Comparison of ENCODE assay signal across 11 cellular contexts in genomic region chr2:149648282-149649030, GRCh38.
DNase-seq lines count a peak whose midpoint lies in the region; ATAC-seq and TF ChIP-seq lines count a peak whose summit lies in the region.
"Had no signal": no experiment of that assay in that cellular context is flagged by ENCODE, and none has a peak within 500 bp of the region (broad histone marks: within the 10 kb centered on the region; RNA-seq: fewer than 3 reads in every experiment).

No MANE protein-coding gene starts in this region.

- intact Hi-C loops in Panc1 (cut with micrococcal nuclease; ENCODE audit: unreplicated experiment) = no loop called here

- H3K27me3 ChIP-seq in BE2C (no peaks in the 10 kb centered on the region), Panc1 (ENCODE audit: control insufficient read depth, insufficient read depth, low read length) (no peaks in the 10 kb centered on the region)

- H3K9me3 ChIP-seq in BE2C = no peaks in the 10 kb centered on the region
- H3K9me3 ChIP-seq in Panc1 (ENCODE audit: control insufficient read depth, insufficient read depth, low read depth, low read length) = no peaks in the 10 kb centered on the region

- ATAC-seq in Panc1 (0 out of 2 replicates have a peak, but pooled peaks have one; percentile 48), esophagus mucosa (peak; percentile 52), GM21423 (IDR thresholded peaks at IDR 0.05; ENCODE audit: unreplicated experiment) (no peak)
- no peak for ATAC-seq in activated CD4-positive, CD25-positive, alpha-beta regulatory T cell treated with anti-CD3 and anti-CD28 coated beads, Interleukin-2, amount 50 U/mL, for 24 hours

- peak; percentile 29 for DNase-seq in BE2C
- peak; percentile 33 for DNase-seq in Panc1 (ENCODE audit: low read depth, low spot score)
- DNase-seq in myocyte (ENCODE audit: low read depth) = peak; percentile 100
- DNase-seq in stimulated activated CD4-positive, alpha-beta T cell treated with anti-CD3 and anti-CD28 coated beads, Interleukin-2, amount 100 ng/mL, for 48 hours = no peak
- DNase-seq in occipital lobe (lab: John Stamatoyannopoulos, UW) = no peak
- DNase-seq: activated T-cell treated with anti-CD3 and anti-CD28 coated beads, Interleukin-2, amount 50 U/mL, for 48 hours; DMS79; RPMI8226 had no signal

- TF ChIP-seq CTCF in BE2C (IDR thresholded peaks at IDR 0.05; ENCODE audit: low read depth, low read length) (no peak), Panc1 (IDR thresholded peaks at IDR 0.05) (no peak)

- H3K4me3 ChIP-seq in BE2C (ENCODE audit: low read depth, low read length) (no peak overlapping the region), Panc1 (ENCODE audit: low read depth in 2 of 2, low read length in 2 of 2) (no peak overlapping the region)

- in situ Hi-C loops in Panc1 (cut with HindIII; ENCODE audit: low pct_unique_long_range_greater_than_20kb, low sequenced_read_pairs) = no loop called here

- no peak overlapping the region; the same call in 1 of the 2 replicates for H3K27ac ChIP-seq in Panc1 (ENCODE audit: low read length)

- POLR2A ChIA-PET in Panc1 (lab: Charles Lee) = no interaction called here

- CTCF ChIA-PET in Panc1 (lab: Charles Lee) = no interaction called here

- no TSS peak for BruUV-seq in Panc1 (replicated peaks; lab: Mats Ljungman, UMichigan)

- H3K4me1 ChIP-seq in BE2C (no peaks in the 10 kb centered on the region), Panc1 (ENCODE audit: control insufficient read depth, insufficient read depth, low read length) (peaks cover 12% of the 10 kb centered on the region; the same call in 1 of the 2 replicates)

- H3K36me3 ChIP-seq in BE2C (no peaks in the 10 kb centered on the region), Panc1 (ENCODE audit: control insufficient read depth, insufficient read depth, low read length) (no peaks in the 10 kb centered on the region)

Comparison
In these comparisons a context has a peak if more than half of its experiments do, and no peak if none do; other contexts are left out.
1. DNase-seq: peak in BE2C (single experiment), Panc1 (single experiment) and myocyte (single experiment); none in stimulated activated CD4-positive, alpha-beta T cell treated with anti-CD3 and anti-CD28 coated beads, Interleukin-2, amount 100 ng/mL, for 48 hours (0 of 2) and occipital lobe (single experiment).
2. ATAC-seq: peak in Panc1 (single experiment) and esophagus mucosa (single experiment); none in GM21423 (single experiment) and activated CD4-positive, CD25-positive, alpha-beta regulatory T cell treated with anti-CD3 and anti-CD28 coated beads, Interleukin-2, amount 50 U/mL, for 24 hours (0 of 2).